17 cellular contexts compared by ENCODE assay signal in the genomic region with DNA sequence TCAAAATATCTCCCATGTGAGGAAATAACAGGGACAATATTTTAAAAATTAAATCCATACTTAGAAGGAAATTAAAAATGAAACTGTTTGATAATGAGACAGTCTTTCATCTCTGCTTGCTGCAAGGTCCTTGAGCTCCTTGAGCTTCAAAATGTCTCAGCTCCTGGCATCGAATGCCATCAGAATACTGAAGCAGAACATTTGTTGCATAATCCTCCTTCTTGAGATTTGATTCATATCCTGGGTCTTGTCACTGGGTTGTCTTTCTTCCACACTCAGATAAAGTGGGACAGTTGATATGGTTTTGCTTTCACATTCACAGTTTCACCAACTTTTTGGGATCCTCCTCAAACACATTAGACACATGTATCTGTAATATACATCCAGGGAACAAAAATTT. TPM values are rescaled to one million over a fixed set of nuclear protein-coding genes. Genes with fewer than 3 reads are reported as not detected.
DNase-seq lines count a peak whose midpoint lies in the region; ATAC-seq and TF ChIP-seq lines count a peak whose summit lies in the region.
"Had no signal": no experiment of that assay in that cellular context is flagged by ENCODE, and none has a peak within 500 bp of the region (broad histone marks: within the 10 kb centered on the region; RNA-seq: fewer than 3 reads in every experiment).

No MANE protein-coding gene starts in this region.

- no peak for TF ChIP-seq CTCF in RWPE2 (IDR thresholded peaks at IDR 0.05; ENCODE audit: poor library complexity, severe bottlenecking)

- DNase-seq in HCEC 1CT (peak; percentile 61), RWPE2 (ENCODE audit: low spot score) (no peak), fibroblast of peridontal ligament (ENCODE audit: extremely low read depth) (peak; percentile 49), renal cortical epithelial cell (ENCODE audit: low read depth) (peak; percentile 78), NCI-H446 (lab: John Stamatoyannopoulos, UW) (no peak), NCI-H2227 treated with DMSO at 0.1 percent for 48 hours (lab: John Stamatoyannopoulos, UW) (no peak), NCI-H2107 (lab: John Stamatoyannopoulos, UW) (no peak), globus pallidus (ENCODE audit: low spot score) (no peak)
- DNase-seq: activated T-cell treated with anti-CD3 and anti-CD28 coated beads, Interleukin-2, amount 50 U/mL, for 24 hours; GDM1; heart right ventricle; NCI-H446 treated with DMSO at 0.1 percent for 48 hours; posterior cingulate gyrus; stimulated activated CD4-positive, alpha-beta T cell treated with anti-CD3 and anti-CD28 coated beads, Interleukin-12 subunit alpha, Interleukin-12 subunit beta, amount 100 ng/mL, for 4 hours; stomach had no signal

- no peaks in the 10 kb centered on the region for H3K27me3 ChIP-seq in RWPE2 (ENCODE audit: insufficient read depth, poor library complexity, severe bottlenecking)
- H3K27me3 ChIP-seq: stomach had no signal

- peak; percentile 33; the same call in 2 of the 3 replicates for ATAC-seq in RWPE2 (ENCODE audit: low read depth)

- H3K4me1 ChIP-seq in RWPE2 (ENCODE audit: insufficient read depth, poor library complexity, severe bottlenecking) = peaks cover 36% of the 10 kb centered on the region
- H3K4me1 ChIP-seq: stomach had no signal

- H3K4me3 ChIP-seq in RWPE2 (ENCODE audit: severe bottlenecking) = no peak overlapping the region
- H3K4me3 ChIP-seq: heart right ventricle, SK-N-MC, stomach had no signal

- H3K36me3 ChIP-seq in RWPE2 (ENCODE audit: low read depth) = peaks cover 74% of the 10 kb centered on the region
- H3K36me3 ChIP-seq: heart right ventricle, stomach had no signal

- no peaks in the 10 kb centered on the region for H3K9me3 ChIP-seq in RWPE2 (ENCODE audit: severe bottlenecking)
- H3K9me3 ChIP-seq: heart right ventricle, stomach had no signal

- peak overlapping the region; percentile 42 for H3K27ac ChIP-seq in RWPE2 (ENCODE audit: poor library complexity, severe bottlenecking)
- H3K27ac ChIP-seq: KMS-11, SK-N-MC, stomach had no signal

RNA-seq across cellular contexts. Expression of a gene that starts 27.8 kb away (rescaled TPM):
- 123 and 241 TPM in 2 replicates for total RNA-seq in renal cortical epithelial cell

Comparison
In these comparisons a context has a peak if more than half of its experiments do, and no peak if none do; other contexts are left out.
1. DNase-seq: peak in HCEC 1CT (single experiment), fibroblast of peridontal ligament (single experiment) and renal cortical epithelial cell (single experiment); none in RWPE2 (single experiment), NCI-H446 (0 of 2), NCI-H2227 treated with DMSO at 0.1 percent for 48 hours (single experiment), NCI-H2107 (single experiment) and globus pallidus (single experiment).